ENCODE assay signal across 25 cellular contexts in genomic region chr6:70176853-70177550, GRCh38.
"Had no signal": no experiment of that assay in that cellular context is flagged by ENCODE, and none has a peak within 500 bp of the region (broad histone marks: within the 10 kb centered on the region; RNA-seq: fewer than 3 reads in every experiment).

No MANE protein-coding gene starts in this region.

- H3K4me3 Mint-ChIP-seq: activated B cell treated with CpG ODN at 0.5 μM for 24 hours; activated CD4-positive, alpha-beta T cell treated with anti-CD3 and anti-CD28 coated beads, Interleukin-2, amount 10 ng/mL, durations not matched to agents 24 days and 14 days; activated CD8-positive, alpha-beta memory T cell treated with anti-CD3 and anti-CD28 coated beads, Interleukin-2, amount 10 ng/mL, durations not matched to agents 7 days and 5 days; activated naive CD8-positive, alpha-beta T cell treated with anti-CD3 and anti-CD28 coated beads, Interleukin-2, amount 50 U/mL, for 24 hours; activated T-cell treated with anti-CD3 and anti-CD28 coated beads, Interleukin-2, amount 50 U/mL, for 4 hours; T-helper 17 cell had no signal

- H3K27me3 Mint-ChIP-seq: activated B cell treated with CpG ODN at 0.5 μM for 24 hours; activated CD4-positive, alpha-beta T cell treated with anti-CD3 and anti-CD28 coated beads, Interleukin-2, amount 10 ng/mL, durations not matched to agents 24 days and 14 days had no signal

- H3K27me3 ChIP-seq: ascending aorta, body of pancreas had no signal

- H3K36me3 Mint-ChIP-seq: activated CD8-positive, alpha-beta memory T cell treated with anti-CD3 and anti-CD28 coated beads, Interleukin-2, amount 10 ng/mL, durations not matched to agents 7 days and 5 days; activated naive CD4-positive, alpha-beta T cell treated with anti-CD3 and anti-CD28 coated beads, Interleukin-2, amount 50 U/mL, for 72 hours had no signal

- H3K27ac ChIP-seq: ascending aorta, body of pancreas, coronary artery had no signal

- H3K4me1 ChIP-seq: ascending aorta, body of pancreas had no signal

- H3K4me3 ChIP-seq: ascending aorta, body of pancreas, coronary artery had no signal

- H3K27ac Mint-ChIP-seq: activated B cell treated with CpG ODN at 0.5 μM for 24 hours; activated CD4-positive, alpha-beta T cell treated with anti-CD3 and anti-CD28 coated beads, Interleukin-2, amount 10 ng/mL, durations not matched to agents 24 days and 14 days; activated CD8-positive, alpha-beta memory T cell treated with anti-CD3 and anti-CD28 coated beads, Interleukin-2, amount 10 ng/mL, durations not matched to agents 7 days and 5 days; activated naive CD4-positive, alpha-beta T cell treated with anti-CD3 and anti-CD28 coated beads, Interleukin-2, amount 50 U/mL, for 72 hours; activated naive CD8-positive, alpha-beta T cell treated with anti-CD3 and anti-CD28 coated beads, Interleukin-2, amount 50 U/mL, for 24 hours; T-helper 17 cell had no signal

- H3K9me3 ChIP-seq: ascending aorta, body of pancreas had no signal

- ATAC-seq: activated CD8-positive, alpha-beta memory T cell treated with anti-CD3 and anti-CD28 coated beads, Interleukin-2, amount 10 ng/mL, durations not matched to agents 7 days and 5 days; activated naive CD4-positive, alpha-beta T cell treated with anti-CD3 and anti-CD28 coated beads, Interleukin-2, amount 50 U/mL, for 72 hours; activated naive CD8-positive, alpha-beta T cell treated with anti-CD3 and anti-CD28 coated beads, Interleukin-2, amount 50 U/mL, for 24 hours; activated T-cell treated with anti-CD3 and anti-CD28 coated beads, Interleukin-2, amount 50 U/mL, for 4 hours; body of pancreas; T-helper 17 cell had no signal

- H3K9me3 Mint-ChIP-seq: activated B cell treated with CpG ODN at 0.5 μM for 24 hours; activated CD4-positive, alpha-beta T cell treated with anti-CD3 and anti-CD28 coated beads, Interleukin-2, amount 10 ng/mL, durations not matched to agents 24 days and 14 days; activated naive CD4-positive, alpha-beta T cell treated with anti-CD3 and anti-CD28 coated beads, Interleukin-2, amount 50 U/mL, for 72 hours; activated naive CD8-positive, alpha-beta T cell treated with anti-CD3 and anti-CD28 coated beads, Interleukin-2, amount 50 U/mL, for 24 hours; activated T-cell treated with anti-CD3 and anti-CD28 coated beads, Interleukin-2, amount 50 U/mL, for 4 hours had no signal

- H3K4me1 Mint-ChIP-seq: activated B cell treated with CpG ODN at 0.5 μM for 24 hours, T-helper 17 cell had no signal

- H3K36me3 ChIP-seq: ascending aorta had no signal

- DNase-seq: activated B cell treated with CpG ODN at 0.5 μM for 24 hours; activated CD4-positive, alpha-beta T cell treated with anti-CD3 and anti-CD28 coated beads for 1 hour; activated CD4-positive, alpha-beta T cell treated with anti-CD3 and anti-CD28 coated beads, Interleukin-2, amount 10 ng/mL, durations not matched to agents 24 days and 14 days; activated CD4-positive, alpha-beta T cell treated with anti-CD3 and anti-CD28 coated beads, Interleukin-2, amount 50 U/mL, for 48 hours; activated CD8-positive, alpha-beta memory T cell treated with anti-CD3 and anti-CD28 coated beads, Interleukin-2, amount 10 ng/mL, durations not matched to agents 7 days and 5 days; activated effector memory CD4-positive, alpha-beta T cell treated with anti-CD3 and anti-CD28 coated beads, Interleukin-2, amount 50 U/mL, for 16 hours; activated naive CD4-positive, alpha-beta T cell treated with Interleukin-2 at 50 U/mL for 16 hours; activated naive CD8-positive, alpha-beta T cell treated with anti-CD3 and anti-CD28 coated beads, Interleukin-2, amount 50 U/mL, for 24 hours; activated T-cell treated with anti-CD3 and anti-CD28 coated beads, Interleukin-2, amount 50 U/mL, for 4 hours; amniotic stem cell; body of pancreas; central memory CD4-positive, alpha-beta T cell; Kasumi-1; KBM-7; NCI-H1436; NCI-H1694 treated with DMSO at 0.1 percent for 48 hours; NCI-H2081 treated with DMSO at 0.1 percent for 48 hours; NCI-H510A treated with DMSO at 0.1 percent for 48 hours; NCI-H774; SHP77 treated with DMSO at 0.1 percent for 48 hours; T-helper 17 cell; T-helper 9 cell had no signal
